In the genomic region with DNA sequence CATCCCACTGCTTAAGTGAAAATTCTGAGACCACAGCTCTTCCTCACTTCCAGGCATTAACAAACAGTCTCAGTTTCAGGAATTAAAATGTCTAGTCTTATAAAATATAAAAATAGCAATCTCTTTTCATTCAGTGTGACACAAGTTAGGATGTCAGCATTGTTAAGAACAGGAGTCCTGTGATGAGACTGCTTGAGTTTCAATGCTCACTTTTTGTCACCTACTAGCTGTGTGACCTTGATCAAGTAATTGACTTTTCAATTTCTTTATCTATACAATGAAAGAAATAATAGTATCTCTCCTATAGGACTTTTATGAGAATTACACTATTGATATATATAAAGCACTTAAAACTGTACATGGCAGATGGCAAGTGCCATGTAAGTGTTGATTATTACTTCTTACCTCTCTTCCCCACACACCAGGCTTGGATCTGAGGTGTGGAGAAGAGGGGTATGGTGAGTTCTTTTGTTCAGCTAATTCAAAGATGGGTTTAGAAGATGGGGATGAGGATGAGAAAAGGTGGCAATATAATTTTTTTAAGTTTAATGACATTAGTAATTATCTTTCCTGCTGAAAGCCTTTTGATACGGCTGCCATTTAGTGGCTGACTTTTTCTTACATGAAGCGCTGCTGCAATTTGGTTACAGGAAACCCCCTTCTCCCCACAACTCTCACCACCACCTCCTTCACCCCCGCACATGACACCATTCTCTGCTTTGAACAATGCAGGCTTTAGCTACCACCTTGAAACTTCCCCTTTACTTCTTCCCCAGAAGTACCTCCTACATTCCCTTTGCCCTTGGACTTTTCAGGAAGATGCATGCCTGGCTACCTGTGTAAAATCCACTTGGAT, we compare ENCODE assay signal across 9 cellular contexts. TPM values are rescaled to one million over a fixed set of nuclear protein-coding genes. Genes with fewer than 3 reads are reported as not detected.
A peak's percentile ranks its signal among the peaks of the same experiment; 100 is the strongest.
DNase-seq lines count a peak whose midpoint lies in the region; ATAC-seq and TF ChIP-seq lines count a peak whose summit lies in the region.
"Had no signal": no experiment of that assay in that cellular context is flagged by ENCODE, and none has a peak within 500 bp of the region (broad histone marks: within the 10 kb centered on the region; RNA-seq: fewer than 3 reads in every experiment).

No MANE protein-coding gene starts in this region.

- intact Hi-C loops in Calu3 (cut with micrococcal nuclease; ENCODE audit: unreplicated experiment) = no loop called here

- no peaks in the 10 kb centered on the region for H3K9me3 Mint-ChIP-seq in Calu3 (ENCODE audit: low read depth, unreplicated experiment)

- no TSS peak for BruUV-seq in Calu3 (replicated peaks; lab: Mats Ljungman, UMichigan)

- TF ChIP-seq CTCF in Calu3 (IDR thresholded peaks at IDR 0.05; ENCODE audit: unreplicated experiment) = no peak

- H3K9me3 ChIP-seq in T-helper 17 cell (ENCODE audit: control insufficient read depth, low read length, poor library complexity, severe bottlenecking) = no peaks in the 10 kb centered on the region

- DNase-seq in T-helper 17 cell = no peak
- peak; percentile 34 to 43 for DNase-seq in stimulated activated CD4-positive, alpha-beta T cell treated with anti-CD3 and anti-CD28 coated beads, Interleukin-2, amount 100 ng/mL, for 48 hours
- no peak for DNase-seq in NCI-H510A (lab: John Stamatoyannopoulos, UW)
- DNase-seq in Calu3 = no peak
- no peak for DNase-seq in mucosa of gallbladder (ENCODE audit: low spot score)
- DNase-seq in MV-4-11 (lab: John Stamatoyannopoulos, UW) = no peak
- DNase-seq: amygdala had no signal

- H3K27me3 Mint-ChIP-seq in T-helper 17 cell = no peaks in the 10 kb centered on the region
- H3K27me3 Mint-ChIP-seq in Calu3 (ENCODE audit: unreplicated experiment) = peaks cover 8% of the 10 kb centered on the region

- H3K4me1 Mint-ChIP-seq in T-helper 17 cell (peaks cover 8% of the 10 kb centered on the region), Calu3 (ENCODE audit: low read depth, unreplicated experiment) (peaks cover 14% of the 10 kb centered on the region)

- H3K36me3 Mint-ChIP-seq in T-helper 17 cell (ENCODE audit: low read depth) (no peaks in the 10 kb centered on the region), Calu3 (ENCODE audit: insufficient read depth, unreplicated experiment) (no peaks in the 10 kb centered on the region)

- H3K4me3 Mint-ChIP-seq in T-helper 17 cell = no peak overlapping the region
- no peak overlapping the region for H3K4me3 Mint-ChIP-seq in Calu3 (ENCODE audit: low read depth, unreplicated experiment)

- CTCF ChIA-PET in Calu3 (lab: Charles Lee) = interaction anchor here (0.5 kb wide), 1 partner anchor 1182 kb away, joined by 4 read pairs; no protein-coding TSS in a partner anchor

- H3K27ac Mint-ChIP-seq in T-helper 17 cell (no peak overlapping the region), Calu3 (ENCODE audit: unreplicated experiment) (no peak overlapping the region)

- ATAC-seq in GM18870 (IDR thresholded peaks at IDR 0.05; ENCODE audit: unreplicated experiment) = peak; percentile 96
- peak; percentile 99 for ATAC-seq in HG02642 (IDR thresholded peaks at IDR 0.05; ENCODE audit: poor library complexity, unreplicated experiment)
- ATAC-seq in T-helper 17 cell = peak; percentile 62

RNA-seq across cellular contexts. Expression of a gene that starts 20.8 kb away (rescaled TPM):
- total RNA-seq in T-helper 17 cell = not detected
- not detected in 2 replicates for total RNA-seq in Calu3 (2022)
- total RNA-seq in mucosa of gallbladder = not detected

Comparison
In these comparisons a context has a peak if more than half of its experiments do, and no peak if none do; other contexts are left out.
1. DNase-seq: peak in stimulated activated CD4-positive, alpha-beta T cell treated with anti-CD3 and anti-CD28 coated beads, Interleukin-2, amount 100 ng/mL, for 48 hours (2 of 2); none in T-helper 17 cell (0 of 3), NCI-H510A (single experiment), Calu3 (single experiment), mucosa of gallbladder (single experiment) and MV-4-11 (single experiment).
2. Peak in every context shown above with its lines, with median percentiles within 50 percentile points of each other: ATAC-seq.